In the genomic region with DNA sequence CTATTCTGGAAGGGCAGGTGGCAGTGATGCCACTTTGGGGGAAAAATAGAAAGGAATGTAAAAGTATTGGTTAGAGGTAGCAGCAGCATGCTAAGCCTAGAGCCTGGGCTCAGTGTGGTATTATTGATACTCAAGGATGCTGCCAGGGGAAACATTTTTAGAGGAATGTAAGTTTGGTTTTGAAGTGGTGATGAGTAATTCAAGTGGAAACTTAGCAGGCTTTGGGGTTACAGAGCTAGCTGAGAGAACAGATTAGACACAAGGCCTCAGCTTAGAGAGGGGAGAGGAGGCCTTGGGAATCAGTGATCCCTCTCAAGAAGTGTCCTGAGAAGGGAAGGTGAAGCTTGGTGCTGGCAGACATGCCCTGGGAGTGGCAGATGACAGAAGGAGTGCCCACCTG, we compare ENCODE assay signal across 25 cellular contexts. TPM values are rescaled to one million over a fixed set of nuclear protein-coding genes. Genes with fewer than 3 reads are reported as not detected.
DNase-seq lines count a peak whose midpoint lies in the region; ATAC-seq and TF ChIP-seq lines count a peak whose summit lies in the region.
"Had no signal": no experiment of that assay in that cellular context is flagged by ENCODE, and none has a peak within 500 bp of the region (broad histone marks: within the 10 kb centered on the region; RNA-seq: fewer than 3 reads in every experiment).

No MANE protein-coding gene starts in this region.

- ATAC-seq in HG03457 (IDR thresholded peaks at IDR 0.05; ENCODE audit: unreplicated experiment) (no peak), GM18858 (IDR thresholded peaks at IDR 0.05; ENCODE audit: unreplicated experiment) (no peak), HG02798 (IDR thresholded peaks at IDR 0.05; ENCODE audit: poor library complexity, unreplicated experiment) (no peak)
- ATAC-seq: activated naive CD8-positive, alpha-beta T cell treated with anti-CD3 and anti-CD28 coated beads, Interleukin-2, amount 50 U/mL, for 24 hours; CD8-positive, alpha-beta T cell; GM12878; WTC11 had no signal

- TF ChIP-seq CTCF in cardiac fibroblast (IDR thresholded peaks at IDR 0.05; ENCODE audit: low read depth, low read length) (no peak), GM20000 (IDR thresholded peaks at IDR 0.05; ENCODE audit: extremely low read depth, missing control alignments) (no peak)

- no peak overlapping the region for H4K91ac ChIP-seq in mesenchymal stem cell (ENCODE audit: low read length)

- H3K4me3 ChIP-seq in cardiac fibroblast (replicated peaks in 1 of 2; ENCODE audit: low read depth in 2 of 2, low read length in 2 of 2): no peak overlapping the region
- no peak overlapping the region for H3K4me3 ChIP-seq in mesenchymal stem cell (ENCODE audit: insufficient read depth in 1 of 2, low read depth in 1 of 2, low read length in 2 of 2)
- H3K4me3 ChIP-seq: GM12878, tibial nerve had no signal

- H2BK5ac ChIP-seq in mesenchymal stem cell (ENCODE audit: low read depth, low read length, poor library complexity, severe bottlenecking): no peak overlapping the region

- peak overlapping the region in 1 of 2 experiments; percentile 4 for H3K14ac ChIP-seq in mesenchymal stem cell (ENCODE audit: low read length in 2 of 2)

- DNase-seq in ELR (ENCODE audit: low read depth) (peak; percentile 17), LHCN-M2 (ENCODE audit: low read depth) (peak; percentile 16), cardiac fibroblast (ENCODE audit: low read depth in 2 of 2) (peak; percentile 10 to 43), mesenchymal stem cell (peak; percentile 43), GM20000 (ENCODE audit: low spot score) (no peak)
- DNase-seq: activated CD4-positive, alpha-beta T cell treated with anti-CD3 and anti-CD28 coated beads, Interleukin-2, amount 50 U/mL, for 4 hours; activated CD8-positive, alpha-beta memory T cell treated with anti-CD3 and anti-CD28 coated beads, Interleukin-2, amount 50 U/mL, for 4 hours; activated effector memory CD4-positive, alpha-beta T cell treated with anti-CD3 and anti-CD28 coated beads, Interleukin-2, amount 50 U/mL, for 16 hours; activated naive CD8-positive, alpha-beta T cell treated with anti-CD3 and anti-CD28 coated beads, Interleukin-2, amount 50 U/mL, for 24 hours; AML-193; CD8-positive, alpha-beta T cell; DMS53; glutamatergic neuron; NCI-H1694 treated with DMSO at 0.1 percent for 48 hours; NCI-H774; occipital lobe; stimulated activated CD4-positive, alpha-beta T cell treated with anti-CD3 and anti-CD28 coated beads, Interleukin-4, amount 100 ng/mL, for 24 hours had no signal

- no peak overlapping the region for H2BK120ac ChIP-seq in mesenchymal stem cell (ENCODE audit: low read depth, low read length)

- H3K4me2 ChIP-seq in mesenchymal stem cell (ENCODE audit: low read length, poor library complexity, severe bottlenecking): no peak overlapping the region

- peak overlapping the region; percentile 67 for H3K9ac ChIP-seq in mesenchymal stem cell (ENCODE audit: low read length)

- no peaks in the 10 kb centered on the region for H3K27me3 ChIP-seq in mesenchymal stem cell (ENCODE audit: control insufficient read depth in 1 of 2, insufficient read depth in 1 of 2, low read length in 2 of 2)
- H3K27me3 ChIP-seq: tibial nerve had no signal

- H2BK15ac ChIP-seq in mesenchymal stem cell (ENCODE audit: low read depth, poor library complexity, severe bottlenecking): no peak overlapping the region

- peaks cover 9% of the 10 kb centered on the region for H3K4me1 ChIP-seq in mesenchymal stem cell (ENCODE audit: control insufficient read depth, insufficient read depth, low read depth, low read length)
- H3K4me1 ChIP-seq: tibial nerve had no signal

- H2AFZ ChIP-seq in mesenchymal stem cell (ENCODE audit: low read depth, low read length): no peak overlapping the region

- H3K79me1 ChIP-seq in mesenchymal stem cell (replicated peaks; ENCODE audit: low read length, poor library complexity, severe bottlenecking): no peaks in the 10 kb centered on the region

- no peak overlapping the region for H2AK5ac ChIP-seq in mesenchymal stem cell (ENCODE audit: low read length, severe bottlenecking)

- no peak overlapping the region for H3K4ac ChIP-seq in mesenchymal stem cell (ENCODE audit: low read depth in 1 of 2, low read length in 2 of 2)

- peak overlapping the region in 1 of 2 experiments; percentile 79 for H2BK12ac ChIP-seq in mesenchymal stem cell (ENCODE audit: low read length in 2 of 2)

- no peak overlapping the region for H3K23ac ChIP-seq in mesenchymal stem cell (ENCODE audit: low read length in 2 of 2)

- no peaks in the 10 kb centered on the region for H3K9me3 ChIP-seq in mesenchymal stem cell (ENCODE audit: control insufficient read depth, low read length)
- H3K9me3 ChIP-seq: tibial nerve had no signal

- no peaks in the 10 kb centered on the region for H3K36me3 ChIP-seq in mesenchymal stem cell (ENCODE audit: control insufficient read depth in 1 of 2, insufficient read depth in 2 of 2, low read depth in 1 of 2, low read length in 2 of 2)
- H3K36me3 ChIP-seq: tibial nerve had no signal

- peak overlapping the region in 1 of 2 experiments; percentile 84 for H3K18ac ChIP-seq in mesenchymal stem cell (ENCODE audit: low read depth in 1 of 2, low read length in 2 of 2)

- H4K8ac ChIP-seq in mesenchymal stem cell (ENCODE audit: low read length): no peak overlapping the region

- H3K27ac ChIP-seq in mesenchymal stem cell (ENCODE audit: low read length, poor library complexity, severe bottlenecking): peak overlapping the region; percentile 50
- H3K27ac ChIP-seq: epithelial cell of prostate, tibial nerve had no signal

RNA-seq across cellular contexts. Expression of gene DDI1, which starts 32.9 kb away (rescaled TPM):
- not detected in 2 replicates for total RNA-seq in LHCN-M2 (2014; rRNA removed)
- polyA plus RNA-seq in LHCN-M2 (2012): not detected
- polyA plus RNA-seq in mesenchymal stem cell (2013, experiment 1 of 2): not detected
- not detected for polyA plus RNA-seq in mesenchymal stem cell (2013, experiment 2 of 2)
- total RNA-seq: CD8-positive, alpha-beta T cell; GM12878; occipital lobe; OCI-LY7; tibial nerve; WTC11 had no signal
- polyA plus RNA-seq: GM12878 had no signal
